In the genomic region with DNA sequence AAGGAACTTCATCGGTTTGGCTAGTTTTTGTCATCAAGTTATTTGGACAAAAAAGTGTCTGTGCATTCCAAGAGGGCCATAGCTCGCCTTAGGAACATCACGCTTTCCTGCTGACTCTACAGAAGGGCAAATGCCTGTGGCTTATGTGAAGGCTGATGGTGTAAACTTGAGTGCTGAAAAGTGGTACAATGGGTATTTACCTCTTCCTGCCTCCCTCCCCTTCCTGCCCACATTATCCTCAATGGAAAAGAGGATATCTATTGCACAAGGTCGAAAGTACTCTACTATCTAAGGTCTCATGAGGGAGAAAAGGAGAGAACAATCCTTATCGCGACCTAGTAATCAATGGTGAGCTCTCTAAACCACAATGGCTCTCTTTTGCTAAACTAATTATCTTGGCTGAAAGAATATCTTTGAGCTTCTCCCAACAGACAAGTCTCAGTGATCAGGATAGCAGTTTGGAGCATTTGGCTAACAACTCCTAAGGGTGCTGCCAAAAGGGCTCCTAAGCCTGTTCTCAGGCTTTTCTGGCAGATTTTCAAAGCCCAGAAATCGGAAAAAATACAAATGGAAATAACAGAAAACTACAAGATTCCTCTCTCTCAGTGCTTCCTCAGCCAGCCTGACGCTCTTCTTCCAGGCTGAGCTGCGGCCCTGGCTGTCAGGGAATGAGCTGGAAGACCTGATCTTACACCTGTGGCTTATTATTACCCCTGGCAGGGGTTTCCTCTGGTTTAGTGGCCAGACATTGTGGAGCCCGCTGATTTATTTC, we compare ENCODE assay signal across 1 cellular context.
TF ChIP-seq lines count a peak whose summit lies in the region.

No MANE protein-coding gene starts in this region.

TF ChIP-seq in HepG2, 621 proteins besides CTCF, POLR2A, EP300 and RAD21 (continued from another document and continues in another):
- TF ChIP-seq, protein P1, sequence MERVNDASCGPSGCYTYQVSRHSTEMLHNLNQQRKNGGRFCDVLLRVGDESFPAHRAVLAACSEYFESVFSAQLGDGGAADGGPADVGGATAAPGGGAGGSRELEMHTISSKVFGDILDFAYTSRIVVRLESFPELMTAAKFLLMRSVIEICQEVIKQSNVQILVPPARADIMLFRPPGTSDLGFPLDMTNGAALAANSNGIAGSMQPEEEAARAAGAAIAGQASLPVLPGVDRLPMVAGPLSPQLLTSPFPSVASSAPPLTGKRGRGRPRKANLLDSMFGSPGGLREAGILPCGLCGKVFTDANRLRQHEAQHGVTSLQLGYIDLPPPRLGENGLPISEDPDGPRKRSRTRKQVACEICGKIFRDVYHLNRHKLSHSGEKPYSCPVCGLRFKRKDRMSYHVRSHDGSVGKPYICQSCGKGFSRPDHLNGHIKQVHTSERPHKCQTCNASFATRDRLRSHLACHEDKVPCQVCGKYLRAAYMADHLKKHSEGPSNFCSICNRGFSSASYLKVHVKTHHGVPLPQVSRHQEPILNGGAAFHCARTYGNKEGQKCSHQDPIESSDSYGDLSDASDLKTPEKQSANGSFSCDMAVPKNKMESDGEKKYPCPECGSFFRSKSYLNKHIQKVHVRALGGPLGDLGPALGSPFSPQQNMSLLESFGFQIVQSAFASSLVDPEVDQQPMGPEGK (CRISPR knock-in tag; IDR thresholded peaks at IDR 0.05), result peak; percentile 52; the same call in 1 of the 2 replicates
- TF ChIP-seq ZNF274 (CRISPR knock-in tag; IDR thresholded peaks at IDR 0.05), result no peak
- 0 out of 2 replicates have a peak, but pooled peaks have one; percentile 45 for TF ChIP-seq ZNF543 (CRISPR knock-in tag; IDR thresholded peaks at IDR 0.05)
- no peak for TF ChIP-seq RFX3 (CRISPR knock-in tag; IDR thresholded peaks at IDR 0.05)
- TF ChIP-seq, protein P2, sequence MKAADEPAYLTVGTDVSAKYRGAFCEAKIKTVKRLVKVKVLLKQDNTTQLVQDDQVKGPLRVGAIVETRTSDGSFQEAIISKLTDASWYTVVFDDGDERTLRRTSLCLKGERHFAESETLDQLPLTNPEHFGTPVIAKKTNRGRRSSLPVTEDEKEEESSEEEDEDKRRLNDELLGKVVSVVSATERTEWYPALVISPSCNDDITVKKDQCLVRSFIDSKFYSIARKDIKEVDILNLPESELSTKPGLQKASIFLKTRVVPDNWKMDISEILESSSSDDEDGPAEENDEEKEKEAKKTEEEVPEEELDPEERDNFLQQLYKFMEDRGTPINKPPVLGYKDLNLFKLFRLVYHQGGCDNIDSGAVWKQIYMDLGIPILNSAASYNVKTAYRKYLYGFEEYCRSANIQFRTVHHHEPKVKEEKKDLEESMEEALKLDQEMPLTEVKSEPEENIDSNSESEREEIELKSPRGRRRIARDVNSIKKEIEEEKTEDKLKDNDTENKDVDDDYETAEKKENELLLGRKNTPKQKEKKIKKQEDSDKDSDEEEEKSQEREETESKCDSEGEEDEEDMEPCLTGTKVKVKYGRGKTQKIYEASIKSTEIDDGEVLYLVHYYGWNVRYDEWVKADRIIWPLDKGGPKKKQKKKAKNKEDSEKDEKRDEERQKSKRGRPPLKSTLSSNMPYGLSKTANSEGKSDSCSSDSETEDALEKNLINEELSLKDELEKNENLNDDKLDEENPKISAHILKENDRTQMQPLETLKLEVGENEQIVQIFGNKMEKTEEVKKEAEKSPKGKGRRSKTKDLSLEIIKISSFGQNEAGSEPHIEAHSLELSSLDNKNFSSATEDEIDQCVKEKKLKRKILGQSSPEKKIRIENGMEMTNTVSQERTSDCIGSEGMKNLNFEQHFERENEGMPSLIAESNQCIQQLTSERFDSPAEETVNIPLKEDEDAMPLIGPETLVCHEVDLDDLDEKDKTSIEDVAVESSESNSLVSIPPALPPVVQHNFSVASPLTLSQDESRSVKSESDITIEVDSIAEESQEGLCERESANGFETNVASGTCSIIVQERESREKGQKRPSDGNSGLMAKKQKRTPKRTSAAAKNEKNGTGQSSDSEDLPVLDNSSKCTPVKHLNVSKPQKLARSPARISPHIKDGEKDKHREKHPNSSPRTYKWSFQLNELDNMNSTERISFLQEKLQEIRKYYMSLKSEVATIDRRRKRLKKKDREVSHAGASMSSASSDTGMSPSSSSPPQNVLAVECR (CRISPR knock-in tag; IDR thresholded peaks at IDR 0.05; ENCODE audit: borderline replicate concordance), result no peak
- TF ChIP-seq, protein P3, sequence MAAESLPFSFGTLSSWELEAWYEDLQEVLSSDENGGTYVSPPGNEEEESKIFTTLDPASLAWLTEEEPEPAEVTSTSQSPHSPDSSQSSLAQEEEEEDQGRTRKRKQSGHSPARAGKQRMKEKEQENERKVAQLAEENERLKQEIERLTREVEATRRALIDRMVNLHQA (CRISPR knock-in tag; IDR thresholded peaks at IDR 0.05), result no peak
- TF ChIP-seq, protein P4, sequence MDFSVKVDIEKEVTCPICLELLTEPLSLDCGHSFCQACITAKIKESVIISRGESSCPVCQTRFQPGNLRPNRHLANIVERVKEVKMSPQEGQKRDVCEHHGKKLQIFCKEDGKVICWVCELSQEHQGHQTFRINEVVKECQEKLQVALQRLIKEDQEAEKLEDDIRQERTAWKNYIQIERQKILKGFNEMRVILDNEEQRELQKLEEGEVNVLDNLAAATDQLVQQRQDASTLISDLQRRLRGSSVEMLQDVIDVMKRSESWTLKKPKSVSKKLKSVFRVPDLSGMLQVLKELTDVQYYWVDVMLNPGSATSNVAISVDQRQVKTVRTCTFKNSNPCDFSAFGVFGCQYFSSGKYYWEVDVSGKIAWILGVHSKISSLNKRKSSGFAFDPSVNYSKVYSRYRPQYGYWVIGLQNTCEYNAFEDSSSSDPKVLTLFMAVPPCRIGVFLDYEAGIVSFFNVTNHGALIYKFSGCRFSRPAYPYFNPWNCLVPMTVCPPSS (IDR thresholded peaks at IDR 0.05), result no peak
- TF ChIP-seq ZNF17 (CRISPR knock-in tag; IDR thresholded peaks at IDR 0.05), result no peak
- no peak for TF ChIP-seq ZNF232 (CRISPR knock-in tag; IDR thresholded peaks at IDR 0.05; ENCODE audit: borderline replicate concordance)
- no peak for TF ChIP-seq MEF2D (CRISPR knock-in tag; IDR thresholded peaks at IDR 0.05)
- no peak for TF ChIP-seq THYN1 (CRISPR knock-in tag; IDR thresholded peaks at IDR 0.05; ENCODE audit: borderline replicate concordance, low read depth)
- no peak for TF ChIP-seq SUZ12 (IDR thresholded peaks at IDR 0.05; ENCODE audit: low read depth, low read length)
- no peak for TF ChIP-seq MEIS2 (CRISPR knock-in tag; IDR thresholded peaks at IDR 0.05)
- TF ChIP-seq SRSF9 (IDR thresholded peaks at IDR 0.05; ENCODE audit: borderline replicate concordance, insufficient read depth, low read depth, low read length, poor library complexity, severe bottlenecking), result no peak
- TF ChIP-seq, protein P5, sequence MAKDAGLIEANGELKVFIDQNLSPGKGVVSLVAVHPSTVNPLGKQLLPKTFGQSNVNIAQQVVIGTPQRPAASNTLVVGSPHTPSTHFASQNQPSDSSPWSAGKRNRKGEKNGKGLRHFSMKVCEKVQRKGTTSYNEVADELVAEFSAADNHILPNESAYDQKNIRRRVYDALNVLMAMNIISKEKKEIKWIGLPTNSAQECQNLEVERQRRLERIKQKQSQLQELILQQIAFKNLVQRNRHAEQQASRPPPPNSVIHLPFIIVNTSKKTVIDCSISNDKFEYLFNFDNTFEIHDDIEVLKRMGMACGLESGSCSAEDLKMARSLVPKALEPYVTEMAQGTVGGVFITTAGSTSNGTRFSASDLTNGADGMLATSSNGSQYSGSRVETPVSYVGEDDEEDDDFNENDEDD (CRISPR knock-in tag; IDR thresholded peaks at IDR 0.05; ENCODE audit: borderline replicate concordance), result no peak
- TF ChIP-seq IKZF1 (IDR thresholded peaks at IDR 0.05), result no peak
- TF ChIP-seq SRY (CRISPR knock-in tag; IDR thresholded peaks at IDR 0.05), result no peak
- no peak for TF ChIP-seq ZKSCAN5 (CRISPR knock-in tag; IDR thresholded peaks at IDR 0.05)
- TF ChIP-seq JUNB (CRISPR knock-in tag; IDR thresholded peaks at IDR 0.05; ENCODE audit: borderline replicate concordance), result no peak
- TF ChIP-seq, protein P6, sequence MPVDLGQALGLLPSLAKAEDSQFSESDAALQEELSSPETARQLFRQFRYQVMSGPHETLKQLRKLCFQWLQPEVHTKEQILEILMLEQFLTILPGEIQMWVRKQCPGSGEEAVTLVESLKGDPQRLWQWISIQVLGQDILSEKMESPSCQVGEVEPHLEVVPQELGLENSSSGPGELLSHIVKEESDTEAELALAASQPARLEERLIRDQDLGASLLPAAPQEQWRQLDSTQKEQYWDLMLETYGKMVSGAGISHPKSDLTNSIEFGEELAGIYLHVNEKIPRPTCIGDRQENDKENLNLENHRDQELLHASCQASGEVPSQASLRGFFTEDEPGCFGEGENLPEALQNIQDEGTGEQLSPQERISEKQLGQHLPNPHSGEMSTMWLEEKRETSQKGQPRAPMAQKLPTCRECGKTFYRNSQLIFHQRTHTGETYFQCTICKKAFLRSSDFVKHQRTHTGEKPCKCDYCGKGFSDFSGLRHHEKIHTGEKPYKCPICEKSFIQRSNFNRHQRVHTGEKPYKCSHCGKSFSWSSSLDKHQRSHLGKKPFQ (CRISPR knock-in tag; IDR thresholded peaks at IDR 0.05; ENCODE audit: insufficient replicate concordance), result no peak
- no peak for TF ChIP-seq ZFYVE20 (CRISPR knock-in tag; IDR thresholded peaks at IDR 0.05; ENCODE audit: borderline replicate concordance, low read depth)
- TF ChIP-seq ZSCAN9 (CRISPR knock-in tag; IDR thresholded peaks at IDR 0.05; ENCODE audit: borderline replicate concordance), result no peak
- TF ChIP-seq STAG1 (CRISPR knock-in tag; IDR thresholded peaks at IDR 0.05), result no peak
- TF ChIP-seq ZNF44 (CRISPR knock-in tag; IDR thresholded peaks at IDR 0.05), result no peak
- peak; percentile 89 for TF ChIP-seq SOX13 (IDR thresholded peaks at IDR 0.05)
- TF ChIP-seq SOX13 (CRISPR knock-in tag; conservative IDR thresholded peaks at IDR 0.05 in 1 of 2, IDR thresholded peaks at IDR 0.05 in 1 of 2), result peak in 1 of 2 experiments; percentile 94; a peak in 2 of 4 replicates
- TF ChIP-seq SPEN (CRISPR knock-in tag; IDR thresholded peaks at IDR 0.05; ENCODE audit: low read depth), result no peak
- TF ChIP-seq KDM4B (CRISPR knock-in tag; IDR thresholded peaks at IDR 0.05), result no peak
- TF ChIP-seq, protein P7, sequence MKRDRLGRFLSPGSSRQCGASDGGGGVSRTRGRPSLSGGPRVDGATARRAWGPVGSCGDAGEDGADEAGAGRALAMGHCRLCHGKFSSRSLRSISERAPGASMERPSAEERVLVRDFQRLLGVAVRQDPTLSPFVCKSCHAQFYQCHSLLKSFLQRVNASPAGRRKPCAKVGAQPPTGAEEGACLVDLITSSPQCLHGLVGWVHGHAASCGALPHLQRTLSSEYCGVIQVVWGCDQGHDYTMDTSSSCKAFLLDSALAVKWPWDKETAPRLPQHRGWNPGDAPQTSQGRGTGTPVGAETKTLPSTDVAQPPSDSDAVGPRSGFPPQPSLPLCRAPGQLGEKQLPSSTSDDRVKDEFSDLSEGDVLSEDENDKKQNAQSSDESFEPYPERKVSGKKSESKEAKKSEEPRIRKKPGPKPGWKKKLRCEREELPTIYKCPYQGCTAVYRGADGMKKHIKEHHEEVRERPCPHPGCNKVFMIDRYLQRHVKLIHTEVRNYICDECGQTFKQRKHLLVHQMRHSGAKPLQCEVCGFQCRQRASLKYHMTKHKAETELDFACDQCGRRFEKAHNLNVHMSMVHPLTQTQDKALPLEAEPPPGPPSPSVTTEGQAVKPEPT (CRISPR knock-in tag; IDR thresholded peaks at IDR 0.05; ENCODE audit: low read depth), result no peak
- TF ChIP-seq PHF21A (CRISPR knock-in tag; IDR thresholded peaks at IDR 0.05), result peak; percentile 68
- TF ChIP-seq AGO1 (IDR thresholded peaks at IDR 0.05; ENCODE audit: low read depth, low read length, poor library complexity, severe bottlenecking), result no peak
- TF ChIP-seq NKX3-1 (CRISPR knock-in tag; IDR thresholded peaks at IDR 0.05), result no peak
- no peak for TF ChIP-seq ZBTB7A (CRISPR knock-in tag; IDR thresholded peaks at IDR 0.05)
- TF ChIP-seq, protein P8, sequence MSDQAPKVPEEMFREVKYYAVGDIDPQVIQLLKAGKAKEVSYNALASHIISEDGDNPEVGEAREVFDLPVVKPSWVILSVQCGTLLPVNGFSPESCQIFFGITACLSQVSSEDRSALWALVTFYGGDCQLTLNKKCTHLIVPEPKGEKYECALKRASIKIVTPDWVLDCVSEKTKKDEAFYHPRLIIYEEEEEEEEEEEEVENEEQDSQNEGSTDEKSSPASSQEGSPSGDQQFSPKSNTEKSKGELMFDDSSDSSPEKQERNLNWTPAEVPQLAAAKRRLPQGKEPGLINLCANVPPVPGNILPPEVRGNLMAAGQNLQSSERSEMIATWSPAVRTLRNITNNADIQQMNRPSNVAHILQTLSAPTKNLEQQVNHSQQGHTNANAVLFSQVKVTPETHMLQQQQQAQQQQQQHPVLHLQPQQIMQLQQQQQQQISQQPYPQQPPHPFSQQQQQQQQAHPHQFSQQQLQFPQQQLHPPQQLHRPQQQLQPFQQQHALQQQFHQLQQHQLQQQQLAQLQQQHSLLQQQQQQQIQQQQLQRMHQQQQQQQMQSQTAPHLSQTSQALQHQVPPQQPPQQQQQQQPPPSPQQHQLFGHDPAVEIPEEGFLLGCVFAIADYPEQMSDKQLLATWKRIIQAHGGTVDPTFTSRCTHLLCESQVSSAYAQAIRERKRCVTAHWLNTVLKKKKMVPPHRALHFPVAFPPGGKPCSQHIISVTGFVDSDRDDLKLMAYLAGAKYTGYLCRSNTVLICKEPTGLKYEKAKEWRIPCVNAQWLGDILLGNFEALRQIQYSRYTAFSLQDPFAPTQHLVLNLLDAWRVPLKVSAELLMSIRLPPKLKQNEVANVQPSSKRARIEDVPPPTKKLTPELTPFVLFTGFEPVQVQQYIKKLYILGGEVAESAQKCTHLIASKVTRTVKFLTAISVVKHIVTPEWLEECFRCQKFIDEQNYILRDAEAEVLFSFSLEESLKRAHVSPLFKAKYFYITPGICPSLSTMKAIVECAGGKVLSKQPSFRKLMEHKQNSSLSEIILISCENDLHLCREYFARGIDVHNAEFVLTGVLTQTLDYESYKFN (CRISPR knock-in tag; conservative IDR thresholded peaks at IDR 0.05), result peak; percentile 79
- TF ChIP-seq ZNF501 (CRISPR knock-in tag; IDR thresholded peaks at IDR 0.05), result peak; percentile 66; the same call in 1 of the 2 replicates
- TF ChIP-seq, protein P9, sequence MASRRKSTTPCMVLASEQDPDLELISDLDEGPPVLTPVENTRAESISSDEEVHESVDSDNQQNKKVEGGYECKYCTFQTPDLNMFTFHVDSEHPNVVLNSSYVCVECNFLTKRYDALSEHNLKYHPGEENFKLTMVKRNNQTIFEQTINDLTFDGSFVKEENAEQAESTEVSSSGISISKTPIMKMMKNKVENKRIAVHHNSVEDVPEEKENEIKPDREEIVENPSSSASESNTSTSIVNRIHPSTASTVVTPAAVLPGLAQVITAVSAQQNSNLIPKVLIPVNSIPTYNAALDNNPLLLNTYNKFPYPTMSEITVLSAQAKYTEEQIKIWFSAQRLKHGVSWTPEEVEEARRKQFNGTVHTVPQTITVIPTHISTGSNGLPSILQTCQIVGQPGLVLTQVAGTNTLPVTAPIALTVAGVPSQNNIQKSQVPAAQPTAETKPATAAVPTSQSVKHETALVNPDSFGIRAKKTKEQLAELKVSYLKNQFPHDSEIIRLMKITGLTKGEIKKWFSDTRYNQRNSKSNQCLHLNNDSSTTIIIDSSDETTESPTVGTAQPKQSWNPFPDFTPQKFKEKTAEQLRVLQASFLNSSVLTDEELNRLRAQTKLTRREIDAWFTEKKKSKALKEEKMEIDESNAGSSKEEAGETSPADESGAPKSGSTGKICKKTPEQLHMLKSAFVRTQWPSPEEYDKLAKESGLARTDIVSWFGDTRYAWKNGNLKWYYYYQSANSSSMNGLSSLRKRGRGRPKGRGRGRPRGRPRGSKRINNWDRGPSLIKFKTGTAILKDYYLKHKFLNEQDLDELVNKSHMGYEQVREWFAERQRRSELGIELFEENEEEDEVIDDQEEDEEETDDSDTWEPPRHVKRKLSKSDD (CRISPR knock-in tag; IDR thresholded peaks at IDR 0.05; ENCODE audit: low read depth), result no peak
- TF ChIP-seq ZNF33B (CRISPR knock-in tag; IDR thresholded peaks at IDR 0.05), result no peak
- no peak for TF ChIP-seq GPN1 (CRISPR knock-in tag; IDR thresholded peaks at IDR 0.05; ENCODE audit: borderline replicate concordance)
- no peak for TF ChIP-seq KDM2A (CRISPR knock-in tag; IDR thresholded peaks at IDR 0.05; ENCODE audit: borderline replicate concordance, low read depth)
- peak; percentile 68; the same call in 1 of the 2 replicates for TF ChIP-seq RCOR2 (CRISPR knock-in tag; IDR thresholded peaks at IDR 0.05)
